In genomic region chr13:37475151-37475550, GRCh38 we compare ENCODE assay signal across 27 cellular contexts.
"Had no signal": no experiment of that assay in that cellular context is flagged by ENCODE, and none has a peak within 500 bp of the region (broad histone marks: within the 10 kb centered on the region; RNA-seq: fewer than 3 reads in every experiment).

No MANE protein-coding gene starts in this region.

- H3K9ac ChIP-seq: neural progenitor cell had no signal

- H3K4me2 ChIP-seq: neural progenitor cell had no signal

- H3K27ac Mint-ChIP-seq: activated CD4-positive, alpha-beta T cell treated with anti-CD3 and anti-CD28 coated beads for 36 hours; activated naive CD4-positive, alpha-beta T cell treated with anti-CD3 and anti-CD28 coated beads for 36 hours; activated naive CD8-positive, alpha-beta T cell treated with anti-CD3 and anti-CD28 coated beads for 36 hours; brain; dendritic cell treated with granulocyte-macrophage colony-stimulating factor and Interleukin-4, amounts not matched to agents 40 ng/mL and 50 ng/mL, for 4 days; endodermal cell; naive thymus-derived CD8-positive, alpha-beta T cell; neural progenitor cell; T-helper 2 cell treated with Interferon-gamma antibody and Interleukin-4, amounts not matched to agents 5 μg/mL and 100 μg/mL, for 36 hours; type B pancreatic cell had no signal

- DNase-seq: activated CD4-positive, alpha-beta T cell treated with anti-CD3 and anti-CD28 coated beads for 36 hours; activated CD4-positive, CD25-positive, alpha-beta regulatory T cell; activated effector memory CD4-positive, alpha-beta T cell treated with anti-CD3 and anti-CD28 coated beads, Interleukin-2, amount 50 U/mL, for 16 hours; activated naive CD4-positive, alpha-beta T cell treated with anti-CD3 and anti-CD28 coated beads for 36 hours; activated naive CD8-positive, alpha-beta T cell treated with anti-CD3 and anti-CD28 coated beads for 36 hours; activated T-cell treated with anti-CD3 and anti-CD28 coated beads for 4 hours; adrenal gland; aorta; endodermal cell; foreskin melanocyte; islet precursor cell; left colon; naive thymus-derived CD8-positive, alpha-beta T cell; occipital lobe; posterior cingulate gyrus; right cardiac atrium; spleen; stimulated activated naive CD8-positive, alpha-beta T cell treated with anti-CD3 and anti-CD28 coated beads, Interleukin-15, Interleukin-2, amounts not matched to agents 100 U/mL and 50 U/mL, for 24 hours; T-helper 1 cell had no signal

- H3K9me3 ChIP-seq: adrenal gland, thoracic aorta, vagina had no signal

- H3K36me3 Mint-ChIP-seq: activated naive CD8-positive, alpha-beta T cell treated with anti-CD3 and anti-CD28 coated beads for 36 hours; brain; naive thymus-derived CD8-positive, alpha-beta T cell; neural progenitor cell; type B pancreatic cell had no signal

- H3K36me3 ChIP-seq: adrenal gland, neural progenitor cell, spleen, thoracic aorta, vagina had no signal

- H3K27ac ChIP-seq: adrenal gland, neural progenitor cell, spleen, thoracic aorta, vagina had no signal

- H3K4me3 Mint-ChIP-seq: activated CD4-positive, alpha-beta T cell treated with anti-CD3 and anti-CD28 coated beads for 36 hours; activated naive CD4-positive, alpha-beta T cell treated with anti-CD3 and anti-CD28 coated beads for 36 hours; activated naive CD8-positive, alpha-beta T cell treated with anti-CD3 and anti-CD28 coated beads for 36 hours; brain; dendritic cell treated with granulocyte-macrophage colony-stimulating factor and Interleukin-4, amounts not matched to agents 40 ng/mL and 50 ng/mL, for 4 days; endodermal cell; naive thymus-derived CD8-positive, alpha-beta T cell; neural progenitor cell; T-helper 2 cell treated with Interferon-gamma antibody and Interleukin-4, amounts not matched to agents 5 μg/mL and 100 μg/mL, for 36 hours; type B pancreatic cell had no signal

- H3K27me3 Mint-ChIP-seq: activated CD4-positive, alpha-beta T cell treated with anti-CD3 and anti-CD28 coated beads for 36 hours; activated naive CD8-positive, alpha-beta T cell treated with anti-CD3 and anti-CD28 coated beads for 36 hours; dendritic cell treated with granulocyte-macrophage colony-stimulating factor and Interleukin-4, amounts not matched to agents 40 ng/mL and 50 ng/mL, for 4 days; naive thymus-derived CD8-positive, alpha-beta T cell; type B pancreatic cell had no signal

- ATAC-seq: activated CD4-positive, alpha-beta T cell treated with anti-CD3 and anti-CD28 coated beads for 36 hours; esophagus mucosa; left colon; naive thymus-derived CD8-positive, alpha-beta T cell; right cardiac atrium; stimulated activated naive CD8-positive, alpha-beta T cell treated with anti-CD3 and anti-CD28 coated beads, Interleukin-15, Interleukin-2, amounts not matched to agents 100 U/mL and 50 U/mL, for 24 hours had no signal

- H3K4me1 Mint-ChIP-seq: activated CD4-positive, alpha-beta T cell treated with anti-CD3 and anti-CD28 coated beads for 36 hours; activated naive CD8-positive, alpha-beta T cell treated with anti-CD3 and anti-CD28 coated beads for 36 hours; naive thymus-derived CD8-positive, alpha-beta T cell had no signal

- H3K4me3 ChIP-seq: adrenal gland, neural progenitor cell, spleen, thoracic aorta, vagina had no signal

- H3K4me1 ChIP-seq: adrenal gland, spleen, vagina had no signal

- H3K9me3 Mint-ChIP-seq: activated naive CD4-positive, alpha-beta T cell treated with anti-CD3 and anti-CD28 coated beads for 36 hours; neural progenitor cell; type B pancreatic cell had no signal

- H3K27me3 ChIP-seq: adrenal gland, neural progenitor cell, spleen, vagina had no signal
